Comparison of ENCODE assay signal across 37 cellular contexts in the genomic region with DNA sequence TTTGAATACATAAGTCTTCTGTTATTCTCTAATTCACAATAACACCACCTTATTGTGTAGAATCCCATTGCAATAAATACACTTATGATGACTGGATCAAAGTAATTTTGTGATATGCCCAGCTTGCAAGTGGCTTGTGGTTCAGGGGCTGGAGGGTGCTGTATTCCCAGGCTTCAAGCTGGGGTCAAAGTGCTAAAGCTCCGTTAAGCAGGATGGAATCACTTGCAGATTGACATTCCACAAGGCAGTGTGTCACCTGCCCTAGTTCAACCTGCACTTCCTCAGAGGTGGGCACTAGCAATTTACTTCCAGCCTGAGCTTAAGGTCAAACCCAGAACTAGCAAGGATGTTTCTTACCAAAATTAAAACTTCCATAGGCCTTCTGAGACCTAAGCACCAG.
"Had no signal": no experiment of that assay in that cellular context is flagged by ENCODE, and none has a peak within 500 bp of the region (broad histone marks: within the 10 kb centered on the region; RNA-seq: fewer than 3 reads in every experiment).

No MANE protein-coding gene starts in this region.

- H3K27me3 ChIP-seq: brain microvascular endothelial cell, MG63 had no signal

- H3K4me2 ChIP-seq: PC-9 had no signal

- H2AFZ ChIP-seq: PC-9 had no signal

- H3K4me3 Mint-ChIP-seq: activated CD4-positive, alpha-beta memory T cell treated with anti-CD3 and anti-CD28 coated beads, Interleukin-2, amount 10 ng/mL, durations not matched to agents 7 days and 5 days; activated CD8-positive, alpha-beta memory T cell treated with anti-CD3 and anti-CD28 coated beads, Interleukin-2, amount 10 ng/mL, durations not matched to agents 7 days and 5 days; activated naive CD4-positive, alpha-beta T cell treated with anti-CD3 and anti-CD28 coated beads, Interleukin-2, amount 10 ng/mL, durations not matched to agents 7 days and 5 days; activated naive CD8-positive, alpha-beta T cell; activated naive CD8-positive, alpha-beta T cell treated with anti-CD3 and anti-CD28 coated beads, Interleukin-2, amount 50 U/mL, for 24 hours; central memory CD8-positive, alpha-beta T cell had no signal

- ATAC-seq: activated CD8-positive, alpha-beta memory T cell treated with anti-CD3 and anti-CD28 coated beads, Interleukin-2, amount 10 ng/mL, durations not matched to agents 7 days and 5 days; activated naive CD8-positive, alpha-beta T cell treated with anti-CD3 and anti-CD28 coated beads, Interleukin-2, amount 50 U/mL, for 24 hours; Right ventricle myocardium inferior; SK-N-SH treated with all-trans-retinoic acid at 6 μM for 48 hours had no signal

- DNase-seq: activated CD4-positive, alpha-beta memory T cell treated with anti-CD3 and anti-CD28 coated beads, Interleukin-2, amount 10 ng/mL, durations not matched to agents 7 days and 5 days; activated CD4-positive, alpha-beta T cell treated with anti-CD3 and anti-CD28 coated beads for 1 hour; activated CD4-positive, alpha-beta T cell treated with anti-CD3 and anti-CD28 coated beads for 48 hours; activated CD4-positive, CD25-positive, alpha-beta regulatory T cell; activated CD8-positive, alpha-beta memory T cell treated with anti-CD3 and anti-CD28 coated beads for 24 hours; activated CD8-positive, alpha-beta memory T cell treated with anti-CD3 and anti-CD28 coated beads, Interleukin-2, amount 10 ng/mL, durations not matched to agents 7 days and 5 days; activated CD8-positive, alpha-beta memory T cell treated with anti-CD3 and anti-CD28 coated beads, Interleukin-2, amount 50 U/mL, for 48 hours; activated effector memory CD4-positive, alpha-beta T cell treated with Interleukin-2 at 50 U/mL for 16 hours; activated naive CD4-positive, alpha-beta T cell treated with anti-CD3 and anti-CD28 coated beads, Interleukin-2, amount 10 ng/mL, durations not matched to agents 7 days and 5 days; activated naive CD8-positive, alpha-beta T cell treated with anti-CD3 and anti-CD28 coated beads, Interleukin-2, amount 50 U/mL, for 24 hours; activated T-cell treated with anti-CD3 and anti-CD28 coated beads, Interleukin-2, amount 50 U/mL, for 48 hours; aorta; brain microvascular endothelial cell; Kasumi-1; KG1; MG63; NCI-H1048; NCI-H1436 treated with DMSO at 0.1 percent for 48 hours; NCI-H1694 treated with DMSO at 0.1 percent for 48 hours; NCI-H2081; NCI-H2171 treated with DMSO at 0.1 percent for 48 hours; NCI-H2227 treated with DMSO at 0.1 percent for 48 hours; NCI-H446 treated with DMSO at 0.1 percent for 48 hours; NCI-H524; NCI-H69; NCI-H82; NK-92 treated with Interleukin-12 subunit alpha and Interleukin-12 subunit beta, amount 100 ng/mL, for 24 hours; PC-9; SIG-M5; SW 1271; T1000; WERI-Rb-1 had no signal

- H3K9me3 Mint-ChIP-seq: activated naive CD4-positive, alpha-beta T cell treated with anti-CD3 and anti-CD28 coated beads, Interleukin-2, amount 10 ng/mL, durations not matched to agents 7 days and 5 days; activated naive CD8-positive, alpha-beta T cell treated with anti-CD3 and anti-CD28 coated beads, Interleukin-2, amount 50 U/mL, for 24 hours; central memory CD8-positive, alpha-beta T cell had no signal

- H3K4me3 ChIP-seq: MG63, PC-9 had no signal

- H3K27me3 Mint-ChIP-seq: activated CD4-positive, alpha-beta memory T cell treated with anti-CD3 and anti-CD28 coated beads, Interleukin-2, amount 10 ng/mL, durations not matched to agents 7 days and 5 days; activated CD8-positive, alpha-beta memory T cell treated with anti-CD3 and anti-CD28 coated beads, Interleukin-2, amount 10 ng/mL, durations not matched to agents 7 days and 5 days; activated naive CD4-positive, alpha-beta T cell treated with anti-CD3 and anti-CD28 coated beads, Interleukin-2, amount 10 ng/mL, durations not matched to agents 7 days and 5 days; activated naive CD8-positive, alpha-beta T cell; activated naive CD8-positive, alpha-beta T cell treated with anti-CD3 and anti-CD28 coated beads, Interleukin-2, amount 50 U/mL, for 24 hours; central memory CD8-positive, alpha-beta T cell had no signal

- H3K27ac ChIP-seq: brain microvascular endothelial cell, PC-9, RWPE1, WERI-Rb-1 had no signal

- H3K27ac Mint-ChIP-seq: activated CD4-positive, alpha-beta memory T cell treated with anti-CD3 and anti-CD28 coated beads, Interleukin-2, amount 10 ng/mL, durations not matched to agents 7 days and 5 days; activated CD8-positive, alpha-beta memory T cell treated with anti-CD3 and anti-CD28 coated beads, Interleukin-2, amount 10 ng/mL, durations not matched to agents 7 days and 5 days; activated naive CD4-positive, alpha-beta T cell treated with anti-CD3 and anti-CD28 coated beads, Interleukin-2, amount 10 ng/mL, durations not matched to agents 7 days and 5 days; activated naive CD8-positive, alpha-beta T cell; activated naive CD8-positive, alpha-beta T cell treated with anti-CD3 and anti-CD28 coated beads, Interleukin-2, amount 50 U/mL, for 24 hours had no signal

- H3K4me1 Mint-ChIP-seq: activated CD4-positive, alpha-beta memory T cell treated with anti-CD3 and anti-CD28 coated beads, Interleukin-2, amount 10 ng/mL, durations not matched to agents 7 days and 5 days; activated CD8-positive, alpha-beta memory T cell treated with anti-CD3 and anti-CD28 coated beads, Interleukin-2, amount 10 ng/mL, durations not matched to agents 7 days and 5 days; activated naive CD4-positive, alpha-beta T cell treated with anti-CD3 and anti-CD28 coated beads, Interleukin-2, amount 10 ng/mL, durations not matched to agents 7 days and 5 days; activated naive CD8-positive, alpha-beta T cell treated with anti-CD3 and anti-CD28 coated beads, Interleukin-2, amount 50 U/mL, for 24 hours; central memory CD8-positive, alpha-beta T cell had no signal

- H3K36me3 Mint-ChIP-seq: activated CD8-positive, alpha-beta memory T cell treated with anti-CD3 and anti-CD28 coated beads, Interleukin-2, amount 10 ng/mL, durations not matched to agents 7 days and 5 days; activated naive CD4-positive, alpha-beta T cell treated with anti-CD3 and anti-CD28 coated beads, Interleukin-2, amount 10 ng/mL, durations not matched to agents 7 days and 5 days had no signal

- H3K36me3 ChIP-seq: brain microvascular endothelial cell, MG63, WERI-Rb-1 had no signal

- H3K9me3 ChIP-seq: MG63 had no signal
